Comparison of ENCODE assay signal across 20 cellular contexts in genomic region chr5:37189355-37189754, GRCh38. TPM values are rescaled to one million over a fixed set of nuclear protein-coding genes. Genes with fewer than 3 reads are reported as not detected.
A peak's percentile ranks its signal among the peaks of the same experiment; 100 is the strongest.
DNase-seq lines count a peak whose midpoint lies in the region; ATAC-seq and TF ChIP-seq lines count a peak whose summit lies in the region.
"Had no signal": no experiment of that assay in that cellular context is flagged by ENCODE, and none has a peak within 500 bp of the region (broad histone marks: within the 10 kb centered on the region; RNA-seq: fewer than 3 reads in every experiment).

No MANE protein-coding gene starts in this region.

- TF ChIP-seq CTCF in choroid plexus epithelial cell (conservative IDR thresholded peaks at IDR 0.05; ENCODE audit: low read depth, low read length) (no peak), fibroblast of pulmonary artery (IDR thresholded peaks at IDR 0.05; ENCODE audit: low read length, missing control alignments) (no peak), osteoblast (IDR thresholded peaks at IDR 0.05; ENCODE audit: extremely low read depth, low read depth, low read length) (no peak), gastroesophageal sphincter (IDR thresholded peaks at IDR 0.05) (no peak), RWPE1 (conservative IDR thresholded peaks at IDR 0.05; ENCODE audit: low read depth) (no peak)

- H3K27ac ChIP-seq in osteoblast (ENCODE audit: low read depth, low read length) (peak overlapping the region; percentile 37), gastroesophageal sphincter (no peak overlapping the region), RWPE1 (no peak overlapping the region)
- H3K27ac ChIP-seq in CD4-positive, alpha-beta memory T cell (ENCODE audit: low read depth, low read length): no peak overlapping the region
- H3K27ac ChIP-seq: A549 had no signal

- peaks cover 2% of the 10 kb centered on the region for H3K4me1 ChIP-seq in osteoblast (ENCODE audit: insufficient read depth, low read length)
- H3K4me1 ChIP-seq in gastroesophageal sphincter: no peaks in the 10 kb centered on the region
- H3K4me1 ChIP-seq in CD4-positive, alpha-beta memory T cell (ENCODE audit: insufficient read depth, low read length): no peaks in the 10 kb centered on the region
- H3K4me1 ChIP-seq: A549 had no signal

- no peaks in the 10 kb centered on the region for H3K27me3 ChIP-seq in osteoblast (ENCODE audit: insufficient read depth, low read length)
- H3K27me3 ChIP-seq in gastroesophageal sphincter: no peaks in the 10 kb centered on the region
- no peaks in the 10 kb centered on the region for H3K27me3 ChIP-seq in CD4-positive, alpha-beta memory T cell (ENCODE audit: insufficient read depth, low read length)

- H2AFZ ChIP-seq in osteoblast (ENCODE audit: low read length): no peak overlapping the region

- CTCF ChIA-PET in CD4-positive, alpha-beta memory T cell (lab: Charles Lee; ENCODE audit: partially characterized antibody): no interaction called here
- CTCF ChIA-PET in RWPE1 (lab: Yijun Ruan, JAX): no interaction called here

- H4K20me1 ChIP-seq in osteoblast (ENCODE audit: insufficient read depth, low read length): no peaks in the 10 kb centered on the region

- no peak overlapping the region for H3K4me3 ChIP-seq in choroid plexus epithelial cell (ENCODE audit: low read depth, low read length)
- no peak overlapping the region for H3K4me3 ChIP-seq in fibroblast of pulmonary artery (replicated peaks; ENCODE audit: low read depth, low read length)
- no peak overlapping the region for H3K4me3 ChIP-seq in osteoblast (ENCODE audit: insufficient read depth, low read length)
- no peak overlapping the region for H3K4me3 ChIP-seq in gastroesophageal sphincter
- no peak overlapping the region for H3K4me3 ChIP-seq in CD4-positive, alpha-beta memory T cell (ENCODE audit: low read length in 2 of 2)
- H3K4me3 ChIP-seq: A549 had no signal

- POLR2A ChIA-PET in CD4-positive, alpha-beta memory T cell (lab: Charles Lee; ENCODE audit: partially characterized antibody): no interaction called here
- POLR2A ChIA-PET in RWPE1 (lab: Yijun Ruan, JAX; ENCODE audit: low non-redundant PET): no interaction called here

- DNase-seq in GM03348 (ENCODE audit: low spot score) (peak; percentile 63), choroid plexus epithelial cell (ENCODE audit: low read depth) (peak; percentile 41), fibroblast of pulmonary artery (ENCODE audit: low read depth) (peak; percentile 16), osteoblast (ENCODE audit: insufficient read length, low spot score, missing footprints) (no peak), RWPE1 (ENCODE audit: low spot score) (no peak)
- no peak for DNase-seq in CD4-positive, alpha-beta memory T cell
- DNase-seq: DMS153, DND-41, Kasumi-1, NCI-H1105, NCI-H1436 treated with DMSO at 0.1 percent for 48 hours, NCI-H187 treated with DMSO at 0.1 percent for 48 hours, NCI-H446, NCI-H524 treated with DMSO at 0.1 percent for 48 hours, NCI-H774 had no signal

- no peak overlapping the region for H3K4me2 ChIP-seq in osteoblast (ENCODE audit: insufficient read depth, low read length)
- H3K4me2 ChIP-seq: A549 had no signal

- intact Hi-C loops in CD4-positive, alpha-beta memory T cell (cut with micrococcal nuclease): no loop called here

- no peak for TF ChIP-seq POLR2A in gastroesophageal sphincter (IDR thresholded peaks at IDR 0.05)

- H3K9me3 ChIP-seq in osteoblast (ENCODE audit: low read depth, low read length) (no peaks in the 10 kb centered on the region), gastroesophageal sphincter (no peaks in the 10 kb centered on the region)
- no peaks in the 10 kb centered on the region for H3K9me3 ChIP-seq in CD4-positive, alpha-beta memory T cell (ENCODE audit: control insufficient read depth in 1 of 2, low read length in 2 of 2)
- H3K9me3 ChIP-seq: A549 had no signal

- peaks cover 6 to 13% of the 10 kb centered on the region in 2 donors for H3K36me3 Mint-ChIP-seq in CD4-positive, alpha-beta memory T cell

- no peaks in the 10 kb centered on the region for H3K4me1 Mint-ChIP-seq in CD4-positive, alpha-beta memory T cell

- no peak overlapping the region for H3K27ac Mint-ChIP-seq in CD4-positive, alpha-beta memory T cell

- no peak for ATAC-seq in gastroesophageal sphincter
- ATAC-seq in HG03025 (IDR thresholded peaks at IDR 0.05; ENCODE audit: low FRiP score, unreplicated experiment): no peak
- ATAC-seq: A549, HCT116, SK-N-SH treated with all-trans-retinoic acid at 6 μM for 48 hours had no signal

- H3K36me3 ChIP-seq in osteoblast (ENCODE audit: insufficient read depth, low read length) (peaks cover 35% of the 10 kb centered on the region), gastroesophageal sphincter (peaks cover 5 to 97% of the 10 kb centered on the region in 2 donors)
- no peaks in the 10 kb centered on the region for H3K36me3 ChIP-seq in CD4-positive, alpha-beta memory T cell (ENCODE audit: insufficient read depth, low read length)

- no peaks in the 10 kb centered on the region for H3K9me3 Mint-ChIP-seq in CD4-positive, alpha-beta memory T cell

- TF ChIP-seq EP300 in gastroesophageal sphincter (IDR thresholded peaks at IDR 0.05): no peak

- no peaks in the 10 kb centered on the region for H3K27me3 Mint-ChIP-seq in CD4-positive, alpha-beta memory T cell

- no peak overlapping the region for H3K4me3 Mint-ChIP-seq in CD4-positive, alpha-beta memory T cell

- WGBS in gastroesophageal sphincter (ENCODE audit: low coverage in 1 of 2), 2 donors: 93 to 100% methylated on average over 2 to 4 of the region's 4 CpGs

- no peaks in the 10 kb centered on the region for H3K79me2 ChIP-seq in osteoblast (ENCODE audit: insufficient read depth, low read length)

RNA-seq across cellular contexts. Expression of gene CPLANE1, which starts 59.8 kb away (rescaled TPM):
- total RNA-seq in osteoblast: 52.1 and 54.2 TPM in 2 replicates
- 10 to 100 TPM; 18.2 to 41.2 (median 26.4) TPM for total RNA-seq in gastroesophageal sphincter
- 1 to 10 TPM; 6.5 to 8.5 TPM for total RNA-seq in CD4-positive, alpha-beta memory T cell
- polyA plus RNA-seq in CD4-positive, alpha-beta memory T cell: 1 to 10 TPM in 1 of 2 donors, under 1 TPM in 1; 0.09 to 1.4 TPM

Comparison
In these comparisons a context has a peak if more than half of its experiments do, and no peak if none do; other contexts are left out.
1. DNase-seq: peak in GM03348 (single experiment), choroid plexus epithelial cell (single experiment) and fibroblast of pulmonary artery (single experiment); none in osteoblast (single experiment), CD4-positive, alpha-beta memory T cell (0 of 5) and RWPE1 (single experiment).